In the genomic region with DNA sequence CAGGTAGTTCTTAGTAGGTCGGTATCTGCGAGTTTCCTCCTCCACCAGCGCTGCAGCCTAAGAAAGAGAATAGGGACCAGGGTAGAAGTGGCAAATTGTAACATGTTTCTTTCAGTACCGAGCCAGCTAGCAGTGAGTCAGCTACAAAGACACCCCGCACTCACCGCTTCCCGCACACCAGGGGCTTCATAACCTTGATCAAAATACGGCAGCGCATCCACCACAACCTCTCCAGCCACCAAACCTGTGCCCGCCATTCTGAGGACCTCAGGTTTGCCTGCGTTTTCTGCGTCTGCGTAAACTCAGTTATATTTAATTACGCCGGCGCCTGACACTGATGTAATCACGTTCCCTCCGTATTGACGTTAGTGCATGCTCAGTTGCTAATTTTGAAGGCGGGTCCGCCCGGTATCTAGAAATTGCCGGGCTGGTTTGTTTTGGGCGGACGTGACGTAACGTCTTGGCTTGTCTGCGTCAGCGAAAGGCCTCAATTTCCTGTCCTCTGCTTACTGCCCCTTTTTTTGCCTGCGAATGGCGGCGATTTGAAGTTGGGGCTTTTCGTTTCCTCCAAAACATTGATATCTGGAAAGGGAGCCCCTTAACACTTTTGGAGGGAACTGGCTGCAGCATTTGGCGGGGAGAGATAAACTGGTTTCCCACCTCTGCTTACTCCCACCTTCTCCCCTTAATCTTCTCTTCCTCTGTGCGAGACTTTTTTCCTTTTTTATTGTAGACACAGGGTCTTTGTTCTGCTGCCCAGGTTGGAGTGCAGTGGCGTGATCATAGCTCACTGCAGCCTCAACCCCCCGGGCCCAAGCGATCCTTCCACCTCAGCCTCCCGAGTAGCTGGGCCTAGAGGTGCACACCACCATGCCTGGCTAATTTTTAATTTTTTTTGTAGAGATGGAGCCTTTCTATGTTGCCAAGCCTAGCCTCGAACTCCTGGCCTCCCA, we compare ENCODE assay signal across 8 cellular contexts. TPM values are rescaled to one million over a fixed set of nuclear protein-coding genes. Genes with fewer than 3 reads are reported as not detected.
DNase-seq lines count a peak whose midpoint lies in the region; ATAC-seq, FAIRE-seq and TF ChIP-seq lines count a peak whose summit lies in the region.

Gene BCAS2 (minus strand): TSS at position 281 of the 953 bp plus-strand sequence. CDS start 24 bp downstream, at position 257.

- H3K27me3 ChIP-seq in keratinocyte (ENCODE audit: control insufficient read depth, extremely low read depth, insufficient read depth, low read length) = no peaks in the 10 kb centered on the region

- ATAC-seq in HG03432 (IDR thresholded peaks at IDR 0.05; ENCODE audit: unreplicated experiment) = peak; percentile 99

- H3K4me1 ChIP-seq in keratinocyte (ENCODE audit: control insufficient read depth, extremely low read depth, insufficient read depth, low read length) = peaks cover 15% of the 10 kb centered on the region

- H3K27ac ChIP-seq in keratinocyte (ENCODE audit: control insufficient read depth, insufficient read depth, low read length) = peak within 1 kb of the TSS; percentile 88

- H3K4me2 ChIP-seq in keratinocyte (ENCODE audit: control insufficient read depth, extremely low read depth, insufficient read depth, low read depth, low read length) = peak within 1 kb of the TSS; percentile 99

- peaks cover 35% of the 10 kb centered on the region for H3K79me2 ChIP-seq in keratinocyte (ENCODE audit: control insufficient read depth, insufficient read depth, low read length)

- peak within 1 kb of the TSS; percentile 95 for H2AFZ ChIP-seq in keratinocyte (ENCODE audit: control insufficient read depth, low read length)

- H3K4me3 ChIP-seq in keratinocyte (ENCODE audit: control insufficient read depth in 2 of 3, extremely low read depth in 1 of 3, insufficient read depth in 2 of 3, low read depth in 1 of 3, low read length in 3 of 3) = peak within 1 kb of the TSS; percentile 53 to 91 (median 77)

- H3K9ac ChIP-seq in keratinocyte (ENCODE audit: control insufficient read depth, extremely low read depth, insufficient read depth, low read length) = peak within 1 kb of the TSS; percentile 91

- peaks cover 3 to 9% of the 10 kb centered on the region in 2 experiments for H3K36me3 ChIP-seq in keratinocyte (ENCODE audit: control insufficient read depth in 2 of 2, extremely low read depth in 1 of 2, insufficient read depth in 2 of 2, low read length in 2 of 2)

- H4K20me1 ChIP-seq in keratinocyte (ENCODE audit: control insufficient read depth, extremely low read depth, insufficient read depth, low read length) = no peaks in the 10 kb centered on the region

- dilution Hi-C loops in keratinocyte (cut with MboI; ENCODE audit: extremely low pct_ligation_motif_present, low sequenced_read_pairs) = no loop called here

- TF ChIP-seq POLR2A in GM19099 (IDR thresholded peaks at IDR 0.05; ENCODE audit: extremely low read depth, insufficient read length, low read depth) = peak; percentile 96

- H3K9me3 ChIP-seq in keratinocyte (ENCODE audit: control insufficient read depth, low read depth, low read length) = no peaks in the 10 kb centered on the region

- peak; percentile 95 for DNase-seq in AG20443 (ENCODE audit: low spot score)
- DNase-seq in NCI-H510A (lab: John Stamatoyannopoulos, UW) = peak; percentile 94
- DNase-seq in activated CD4-positive, alpha-beta T cell treated with anti-CD3 and anti-CD28 coated beads for 1 hour = peak; percentile 92
- peak; percentile 94 for DNase-seq in cerebellum (ENCODE audit: low spot score)
- peak; percentile 65 for DNase-seq in keratinocyte (ENCODE audit: low read depth, low spot score)
- peak; percentile 80 to 85 for DNase-seq in stimulated activated CD4-positive, alpha-beta T cell treated with anti-CD3 and anti-CD28 coated beads, Interleukin-15, amount 100 ng/mL, for 1 hour (ENCODE audit: low read depth in 1 of 2, low spot score in 1 of 2)

- no peak for TF ChIP-seq CTCF in keratinocyte (optimal IDR thresholded peaks at IDR 0.05 in 1 of 3, IDR thresholded peaks at IDR 0.05 in 1 of 3, conservative IDR thresholded peaks at IDR 0.05 in 1 of 3; ENCODE audit: extremely low read depth in 1 of 3, insufficient read depth in 2 of 3, low read length in 3 of 3)

- FAIRE-seq in keratinocyte (lab: Jason Lieb, UNC) = peak; percentile 90

- no peaks in the 10 kb centered on the region for H3K9me1 ChIP-seq in keratinocyte (ENCODE audit: control insufficient read depth, extremely low read depth, insufficient read depth, low read length)

RNA-seq across cellular contexts. Expression of gene BCAS2, which starts in this region (rescaled TPM):
- total RNA-seq in cerebellum = 30.2 TPM
- 28.4 to 60.8 TPM (median 31.8 TPM) in 3 replicates for polyA plus RNA-seq in keratinocyte
- polyA plus RNA-seq in keratinocyte (2011; ENCODE audit: low read depth) = 257 TPM
- 28.2 and 44.3 TPM in 2 replicates for polyA plus RNA-seq in keratinocyte (2011; cell fraction: cytosol; rRNA removed)
- polyA plus RNA-seq in keratinocyte (2011; cell fraction: nucleus; rRNA removed) = 18.1 and 30.7 TPM in 2 replicates
- polyA plus RNA-seq in keratinocyte (2012; ENCODE audit: low replicate concordance) = 44.2 and 53.5 TPM in 2 replicates
- 5.1 to 20.5 TPM (median 8.3 TPM) in 3 replicates for polyA minus RNA-seq in keratinocyte
- polyA minus RNA-seq in keratinocyte (2011; cell fraction: cytosol; rRNA and poly(A)+ RNA removed) = 16.5 TPM
- polyA minus RNA-seq in keratinocyte (2011; cell fraction: nucleus; rRNA and poly(A)+ RNA removed) = 4.7 and 11.3 TPM in 2 replicates

Comparison
In these comparisons a context has a peak if more than half of its experiments do, and no peak if none do; other contexts are left out.
1. Peak in every context shown above with its lines: DNase-seq, ATAC-seq, H3K4me3 ChIP-seq and H3K27ac ChIP-seq.